Comparison of ENCODE assay signal across 8 cellular contexts in the genomic region with DNA sequence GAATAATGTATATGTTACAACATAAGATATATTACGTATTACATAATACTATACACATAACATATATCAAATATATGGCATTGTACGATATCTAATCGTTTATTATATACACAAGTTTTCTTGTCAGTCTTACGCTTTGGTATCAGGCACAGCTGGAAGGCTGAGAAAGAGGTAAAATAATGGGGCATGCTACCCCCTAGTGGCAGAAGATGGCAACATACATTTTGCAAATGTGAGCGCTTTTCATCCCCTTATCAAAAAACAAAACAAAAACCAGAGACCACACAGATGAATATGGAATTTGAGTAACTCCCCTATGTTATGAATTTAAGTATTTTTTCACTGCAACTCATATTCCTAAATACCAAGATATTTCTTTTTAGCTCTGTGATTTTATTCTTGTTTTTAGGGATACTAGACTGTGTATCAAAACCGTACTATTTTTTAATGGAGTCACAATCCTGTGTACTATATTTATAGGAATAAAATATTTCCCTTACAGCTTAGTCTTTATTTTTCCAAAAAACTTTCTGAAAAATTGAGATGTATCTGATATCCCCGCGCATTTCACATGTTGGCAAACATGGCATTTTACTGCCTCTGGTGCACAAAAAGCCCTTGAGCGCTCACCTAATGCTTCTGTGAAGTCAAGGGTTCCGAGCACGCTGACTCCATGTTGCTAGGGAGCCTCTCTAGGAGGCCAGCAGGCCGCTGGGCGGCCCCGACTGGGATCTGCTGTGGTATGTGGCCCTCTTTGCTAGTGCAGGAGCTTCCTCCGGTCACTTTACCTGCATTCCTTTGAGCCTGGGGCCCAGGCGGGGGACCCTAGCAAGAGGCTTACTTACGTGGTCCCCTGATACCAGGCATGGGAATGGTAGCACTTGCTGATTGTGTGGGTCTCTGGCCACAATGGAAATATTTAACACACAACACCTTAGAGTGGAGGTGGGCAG.
DNase-seq lines count a peak whose midpoint lies in the region; ATAC-seq, FAIRE-seq and TF ChIP-seq lines count a peak whose summit lies in the region.

No MANE protein-coding gene starts in this region.

- H3K27ac Mint-ChIP-seq in progenitor cell of endocrine pancreas: no peak overlapping the region

- H3K27me3 Mint-ChIP-seq in progenitor cell of endocrine pancreas: peaks cover 5% of the 10 kb centered on the region

- TF ChIP-seq CTCF in 22Rv1 (IDR thresholded peaks at IDR 0.05) (peak; percentile 89), progenitor cell of endocrine pancreas (IDR thresholded peaks at IDR 0.05; ENCODE audit: unreplicated experiment) (peak; percentile 93)

- FAIRE-seq in G401.6 (lab: Jason Lieb, UNC): peak; percentile 96

- H3K4me1 Mint-ChIP-seq in progenitor cell of endocrine pancreas (ENCODE audit: low read depth): peaks cover 11% of the 10 kb centered on the region

- no peak overlapping the region for H3K27ac ChIP-seq in 22Rv1

- DNase-seq in NCI-H69 (lab: John Stamatoyannopoulos, UW) (peak; percentile 46), germinal center (ENCODE audit: low spot score) (peak; percentile 64), progenitor cell of endocrine pancreas (ENCODE audit: low spot score, unreplicated experiment) (no peak)
- peak; percentile 38 to 52 for DNase-seq in activated T-cell treated with anti-CD3 and anti-CD28 coated beads, Interleukin-2, amount 50 U/mL, for 48 hours

- no peaks in the 10 kb centered on the region for H3K9me3 Mint-ChIP-seq in progenitor cell of endocrine pancreas (ENCODE audit: low read depth)

- ATAC-seq in HG02973 (IDR thresholded peaks at IDR 0.05; ENCODE audit: unreplicated experiment) (peak; percentile 45), HG02870 (IDR thresholded peaks at IDR 0.05; ENCODE audit: unreplicated experiment) (no peak)

- H3K4me3 Mint-ChIP-seq in progenitor cell of endocrine pancreas (ENCODE audit: low read depth): no peak overlapping the region

- H3K36me3 Mint-ChIP-seq in progenitor cell of endocrine pancreas (ENCODE audit: insufficient read depth): no peaks in the 10 kb centered on the region
